ENCODE assay signal across 10 cellular contexts in the genomic region with DNA sequence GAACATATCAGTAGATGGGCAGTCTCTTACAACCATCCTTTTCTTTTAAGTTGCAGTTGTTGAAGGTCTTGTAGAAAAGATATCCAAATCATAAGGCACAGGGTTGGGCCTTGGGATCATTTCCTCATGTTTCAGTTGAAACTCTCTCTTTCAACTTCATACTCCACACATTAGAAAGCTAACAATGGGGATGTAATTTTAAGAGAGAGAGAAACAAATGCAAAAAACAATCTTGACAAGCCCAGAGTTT.
A peak's percentile ranks its signal among the peaks of the same experiment; 100 is the strongest.
DNase-seq lines count a peak whose midpoint lies in the region; ATAC-seq and TF ChIP-seq lines count a peak whose summit lies in the region.
"Had no signal": no experiment of that assay in that cellular context is flagged by ENCODE, and none has a peak within 500 bp of the region (broad histone marks: within the 10 kb centered on the region; RNA-seq: fewer than 3 reads in every experiment).

No MANE protein-coding gene starts in this region.

- H3K9me3 ChIP-seq in ES-I3 (ENCODE audit: control insufficient read depth, insufficient read depth, low read length) (no peaks in the 10 kb centered on the region), PC-3 (ENCODE audit: low read length) (no peaks in the 10 kb centered on the region)
- H3K9me3 ChIP-seq: upper lobe of left lung had no signal

- H3K36me3 Mint-ChIP-seq in endothelial cell (ENCODE audit: low read depth, unreplicated experiment) (peaks cover 5% of the 10 kb centered on the region), progenitor cell of endocrine pancreas (ENCODE audit: insufficient read depth) (no peaks in the 10 kb centered on the region)

- no peaks in the 10 kb centered on the region for H3F3A ChIP-seq in PC-3 (ENCODE audit: low read length, unreplicated experiment)

- peak overlapping the region; percentile 99 for H3K27ac Mint-ChIP-seq in endothelial cell (ENCODE audit: unreplicated experiment)
- peak overlapping the region; percentile 99 for H3K27ac Mint-ChIP-seq in progenitor cell of endocrine pancreas

- peak overlapping the region; percentile 91 for H3K4me2 ChIP-seq in PC-3 (ENCODE audit: low read length)

- intact Hi-C loops in PC-3 (cut with micrococcal nuclease), result loop anchor here (1.0 to 10.0 kb wide), 4 partner anchors 12 to 765 kb away; no protein-coding TSS in a partner anchor

- H3K9ac ChIP-seq in ES-I3 (ENCODE audit: low read depth, low read length) (peak overlapping the region; percentile 81; the same call in 1 of the 2 replicates), PC-3 (ENCODE audit: low read length) (no peak overlapping the region)

- peaks cover 33% of the 10 kb centered on the region for H3K79me2 ChIP-seq in PC-3 (ENCODE audit: low read length)

- ATAC-seq in PC-3, result no peak

- no peak overlapping the region for H3K27ac ChIP-seq in PC-3 (ENCODE audit: low read length)

- no peak for TF ChIP-seq CTCF in PC-3 (conservative IDR thresholded peaks at IDR 0.05; ENCODE audit: low read depth, low read length)
- TF ChIP-seq CTCF in endothelial cell (IDR thresholded peaks at IDR 0.05; ENCODE audit: unreplicated experiment), result no peak
- TF ChIP-seq CTCF in progenitor cell of endocrine pancreas (IDR thresholded peaks at IDR 0.05; ENCODE audit: unreplicated experiment), result no peak

- H3K4me1 ChIP-seq in ES-I3 (ENCODE audit: insufficient read depth, low read length), result peaks cover 8% of the 10 kb centered on the region
- H3K4me1 ChIP-seq in PC-3 (ENCODE audit: insufficient read depth, low read length), result peaks cover 19% of the 10 kb centered on the region

- in situ Hi-C loops in ACHN (cut with HindIII; ENCODE audit: low pct_ligation_motif_present, low pct_unique_long_range_greater_than_20kb, low sequenced_read_pairs), result no loop called here

- H3K27me3 Mint-ChIP-seq in endothelial cell (ENCODE audit: unreplicated experiment) (peaks cover 7% of the 10 kb centered on the region), progenitor cell of endocrine pancreas (no peaks in the 10 kb centered on the region)

- H3K27me3 ChIP-seq in PC-3 (ENCODE audit: low read length), result no peaks in the 10 kb centered on the region
- H3K27me3 ChIP-seq: upper lobe of left lung had no signal

- no peaks in the 10 kb centered on the region for H3K9me2 ChIP-seq in PC-3 (replicated peaks; ENCODE audit: low read length)

- 0 out of 2 replicates have a peak, but pooled peaks cover 4% of the 10 kb centered on the region for H4K20me1 ChIP-seq in PC-3 (ENCODE audit: low read length)

- peaks cover 20% of the 10 kb centered on the region for H3K4me1 Mint-ChIP-seq in endothelial cell (ENCODE audit: unreplicated experiment)
- H3K4me1 Mint-ChIP-seq in progenitor cell of endocrine pancreas (ENCODE audit: low read depth), result peaks cover 19% of the 10 kb centered on the region

- H3K4me3 ChIP-seq in PC-3 (ENCODE audit: low read length), result peak overlapping the region; percentile 86

- no peaks in the 10 kb centered on the region for H3K36me3 ChIP-seq in ES-I3 (ENCODE audit: insufficient read depth, low read length)
- no peaks in the 10 kb centered on the region for H3K36me3 ChIP-seq in PC-3 (ENCODE audit: low read depth, low read length)
- H3K36me3 ChIP-seq: upper lobe of left lung had no signal

- no TSS peak for BruUV-seq in PC-3 (replicated peaks; lab: Mats Ljungman, UMichigan)

- CTCF ChIA-PET in PC-3 (lab: Charles Lee), result no interaction called here

- DNase-seq in PC-3 (no peak), endothelial cell (ENCODE audit: low spot score) (no peak), progenitor cell of endocrine pancreas (ENCODE audit: low spot score, unreplicated experiment) (no peak), HuH-7 (ENCODE audit: low spot score) (no peak), NCI-H187 (lab: John Stamatoyannopoulos, UW) (no peak), mesenteric fat pad (ENCODE audit: low spot score) (no peak), ACHN (no peak)
- DNase-seq: DND-41 had no signal

- no peaks in the 10 kb centered on the region for H3K9me3 Mint-ChIP-seq in endothelial cell (ENCODE audit: unreplicated experiment)
- no peaks in the 10 kb centered on the region for H3K9me3 Mint-ChIP-seq in progenitor cell of endocrine pancreas (ENCODE audit: low read depth)

- H3K4me3 Mint-ChIP-seq in endothelial cell (ENCODE audit: unreplicated experiment), result no peak overlapping the region
- no peak overlapping the region for H3K4me3 Mint-ChIP-seq in progenitor cell of endocrine pancreas (ENCODE audit: low read depth)

- H2AFZ ChIP-seq in PC-3 (ENCODE audit: low read length), result peak overlapping the region; percentile 90

- POLR2A ChIA-PET in PC-3 (lab: Charles Lee; ENCODE audit: unreplicated experiment), result interaction anchor here (1.0 kb wide), 1 partner anchor 353 kb away, joined by 3 read pairs; no protein-coding TSS in a partner anchor
